ENCODE assay signal across 16 cellular contexts in the genomic region with DNA sequence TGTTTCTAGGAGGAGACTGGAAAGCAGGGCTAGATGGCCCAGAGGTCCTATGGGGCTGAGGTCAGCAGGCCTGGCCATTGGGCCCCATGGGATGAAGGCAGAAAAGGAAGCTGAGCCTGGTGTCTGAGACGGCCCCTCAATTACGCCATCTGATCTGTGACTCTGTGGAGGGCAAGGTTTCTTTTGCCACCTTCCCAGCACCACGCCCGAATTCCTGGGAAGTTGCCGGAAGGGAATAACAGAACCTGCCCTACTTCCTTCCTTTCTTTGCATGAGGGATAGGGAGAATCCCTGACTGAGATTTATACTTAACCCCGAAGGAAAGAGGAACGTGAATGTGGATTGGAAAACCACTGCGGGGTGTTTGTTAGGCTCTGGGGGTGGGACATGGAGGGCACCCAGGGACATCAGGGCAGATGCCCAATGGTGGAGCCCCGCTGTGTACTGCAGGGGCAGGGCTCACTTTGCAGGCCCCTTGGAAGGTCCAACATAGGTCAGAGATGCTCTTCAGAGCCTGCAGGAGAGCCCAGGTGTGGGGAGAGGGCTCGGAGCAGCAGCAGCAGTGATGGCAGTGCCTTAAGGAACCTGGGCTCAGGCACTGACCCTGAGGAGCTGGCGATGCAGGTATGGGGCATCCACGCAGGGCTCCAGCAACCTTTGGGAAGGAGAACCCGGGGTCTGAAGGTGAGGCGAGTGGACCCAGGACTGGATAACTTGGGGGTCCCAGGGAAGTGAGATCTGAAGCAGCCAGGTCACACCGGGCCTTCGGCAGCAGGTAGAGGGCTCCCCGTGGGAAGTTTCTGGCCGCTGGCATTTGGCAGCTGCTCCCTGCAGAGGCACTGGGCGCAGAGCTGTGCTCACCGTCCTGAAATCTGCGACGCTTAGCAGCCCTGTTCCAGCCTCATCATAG.
DNase-seq lines count a peak whose midpoint lies in the region; ATAC-seq and TF ChIP-seq lines count a peak whose summit lies in the region.
"Had no signal": no experiment of that assay in that cellular context is flagged by ENCODE, and none has a peak within 500 bp of the region (broad histone marks: within the 10 kb centered on the region; RNA-seq: fewer than 3 reads in every experiment).

No MANE protein-coding gene starts in this region.

- no peak overlapping the region for H3K9ac ChIP-seq in mammary epithelial cell (ENCODE audit: insufficient read depth, low read length)

- TF ChIP-seq CTCF in GM23338 (conservative IDR thresholded peaks at IDR 0.05; ENCODE audit: low read depth in 2 of 2) (no peak), mammary epithelial cell (conservative IDR thresholded peaks at IDR 0.05 in 1 of 2, IDR thresholded peaks at IDR 0.05 in 1 of 2; ENCODE audit: extremely low read depth in 1 of 2, insufficient read depth in 1 of 2, low read depth in 1 of 2, low read length in 2 of 2) (no peak), esophagus squamous epithelium (IDR thresholded peaks at IDR 0.05) (no peak)

- dilution Hi-C loops in mammary epithelial cell (cut with HindIII; ENCODE audit: low sequenced_read_pairs): no loop called here

- no peaks in the 10 kb centered on the region for H3K79me2 ChIP-seq in GM23338 (replicated peaks; ENCODE audit: insufficient read depth)
- no peaks in the 10 kb centered on the region for H3K79me2 ChIP-seq in mammary epithelial cell (ENCODE audit: insufficient read depth, low read length)

- H3K27me3 ChIP-seq in GM23338 (ENCODE audit: insufficient read depth) (no peaks in the 10 kb centered on the region), mammary epithelial cell (ENCODE audit: insufficient read depth, low read length) (no peaks in the 10 kb centered on the region), esophagus squamous epithelium (peaks cover 0 to 16% (median 0%) of the 10 kb centered on the region in 4 donors)
- H3K27me3 ChIP-seq: Peyer's patch had no signal

- CTCF ChIA-PET in mammary epithelial cell (lab: Charles Lee; ENCODE audit: low non-redundant PET): interaction anchor here (0.6 kb wide), 1 partner anchor 288 kb away, joined by 4 read pairs; no protein-coding TSS in a partner anchor

- H3K4me2 ChIP-seq in GM23338 (no peak overlapping the region), mammary epithelial cell (ENCODE audit: insufficient read depth, low read depth, low read length) (peak overlapping the region; percentile 84)

- no peaks in the 10 kb centered on the region for H3K36me3 Mint-ChIP-seq in GM23338 (ENCODE audit: low read depth)

- no peaks in the 10 kb centered on the region for H3F3A ChIP-seq in GM23338 (replicated peaks; ENCODE audit: low read depth)

- H2AFZ ChIP-seq in GM23338 (peak overlapping the region; percentile 72), mammary epithelial cell (ENCODE audit: low read depth, low read length) (peak overlapping the region; percentile 92)

- intact Hi-C loops in mammary epithelial cell (cut with micrococcal nuclease): no loop called here
- intact Hi-C loops in esophagus squamous epithelium (cut with DNase I): no loop called here

- H3K27ac Mint-ChIP-seq in GM23338: no peak overlapping the region

- H3K4me1 ChIP-seq in GM23338 (ENCODE audit: insufficient read depth) (no peaks in the 10 kb centered on the region), mammary epithelial cell (ENCODE audit: insufficient read depth, low read length) (peaks cover 45% of the 10 kb centered on the region), esophagus squamous epithelium (peaks cover 10 to 42% (median 12%) of the 10 kb centered on the region in 3 donors)
- H3K4me1 ChIP-seq: Peyer's patch had no signal

- H3K4me3 ChIP-seq in GM23338: no peak overlapping the region
- peak overlapping the region in 1 of 3 experiments; percentile 23 for H3K4me3 ChIP-seq in mammary epithelial cell (replicated peaks in 1 of 3; ENCODE audit: insufficient read depth in 1 of 3, low read depth in 2 of 3, low read length in 3 of 3)
- peak overlapping the region in 3 of 4 donors; percentile 21 to 25 (median 22) for H3K4me3 ChIP-seq in esophagus squamous epithelium
- peak overlapping the region in 3 of 7 experiments; percentile 0 to 27 (median 17) for H3K4me3 ChIP-seq in skin epidermis
- H3K4me3 ChIP-seq: Peyer's patch had no signal

- H3K9me3 ChIP-seq in mammary epithelial cell (replicated peaks; ENCODE audit: insufficient read depth, low read length) (no peaks in the 10 kb centered on the region), esophagus squamous epithelium (no peaks in the 10 kb centered on the region)
- H3K9me3 ChIP-seq: Peyer's patch had no signal

- no peak for ATAC-seq in GM23338

- peaks cover 6% of the 10 kb centered on the region for H3K27me3 Mint-ChIP-seq in GM23338 (ENCODE audit: insufficient read depth, low read depth, poor library complexity)

- H3K36me3 ChIP-seq in GM23338 (ENCODE audit: insufficient read depth) (no peaks in the 10 kb centered on the region), mammary epithelial cell (ENCODE audit: insufficient read depth, low read length) (no peaks in the 10 kb centered on the region), esophagus squamous epithelium (no peaks in the 10 kb centered on the region)
- H3K36me3 ChIP-seq: Peyer's patch had no signal

- H3K27ac ChIP-seq in GM23338 (ENCODE audit: low read depth) (no peak overlapping the region), mammary epithelial cell (ENCODE audit: insufficient read depth, low read depth, low read length) (peak overlapping the region; percentile 32), esophagus squamous epithelium (peak overlapping the region in 3 of 4 donors; percentile 9 to 73 (median 52)), skin epidermis (peak overlapping the region in 14 of 21 experiments; percentile 20 to 82 (median 54))
- H3K27ac ChIP-seq: Peyer's patch had no signal

- no peaks in the 10 kb centered on the region for H3K9me3 Mint-ChIP-seq in GM23338

- H3K9me2 ChIP-seq in GM23338 (ENCODE audit: insufficient read depth): no peaks in the 10 kb centered on the region

- 45% methylated on average over 15 of the region's 22 CpGs for WGBS in mammary epithelial cell (ENCODE audit: low coverage, missing lambda C conversion rate)
- 51 to 57% methylated on average over 7 to 18 of the region's 22 CpGs for WGBS in esophagus squamous epithelium, 2 donors

- H3K4me1 Mint-ChIP-seq in GM23338: peaks cover 6% of the 10 kb centered on the region

- H4K20me1 ChIP-seq in GM23338 (replicated peaks; ENCODE audit: insufficient read depth): no peaks in the 10 kb centered on the region
- no peaks in the 10 kb centered on the region for H4K20me1 ChIP-seq in mammary epithelial cell (ENCODE audit: insufficient read depth, low read length)

- no peak overlapping the region for H3K4me3 Mint-ChIP-seq in GM23338

- in situ Hi-C loops in mammary epithelial cell (cut with MboI; ENCODE audit: low sequenced_read_pairs in 2 of 2): no loop called here

- TSS peak; percentile 40 for BruUV-seq in mammary epithelial cell (replicated peaks; lab: Mats Ljungman, UMichigan)

- DNase-seq in GM23338 (ENCODE audit: low spot score) (no peak), mammary epithelial cell (no peak), esophagus squamous epithelium (lab: John Stamatoyannopoulos, UW) (no peak), activated gamma-delta T cell treated with Interleukin-2 at 50 U/mL for 16 hours (no peak), cerebellar cortex (ENCODE audit: low spot score) (no peak), NCI-H2227 treated with DMSO at 0.1 percent for 48 hours (lab: John Stamatoyannopoulos, UW) (no peak)
- no peak for DNase-seq in activated naive CD4-positive, alpha-beta T cell treated with anti-CD3 and anti-CD28 coated beads, Interleukin-2, amount 50 U/mL, for 16 hours
- DNase-seq: COR-L47, GOT3, KBM-7, NCI-H1436, NCI-H2029, NCI-H510A treated with DMSO at 0.1 percent for 48 hours, Peyer's patch, SHP77 had no signal

- no peak for TF ChIP-seq POLR2A in esophagus squamous epithelium (IDR thresholded peaks at IDR 0.05)

TF ChIP-seq in GM23338, 12 proteins besides CTCF, POLR2A, EP300 and RAD21 (continues in another document):
- TF ChIP-seq EZH2phosphoT487 (IDR thresholded peaks at IDR 0.05; ENCODE audit: unreplicated experiment) (no peak), EZH2 (IDR thresholded peaks at IDR 0.05; ENCODE audit: low read depth, unreplicated experiment) (no peak), CREB1 (CRISPR knock-in tag; IDR thresholded peaks at IDR 0.05; ENCODE audit: low read depth) (no peak), ZNF114 (CRISPR knock-in tag; IDR thresholded peaks at IDR 0.05) (no peak), NANOG (IDR thresholded peaks at IDR 0.05; ENCODE audit: borderline replicate concordance) (no peak)
- TF ChIP-seq, protein P1, sequence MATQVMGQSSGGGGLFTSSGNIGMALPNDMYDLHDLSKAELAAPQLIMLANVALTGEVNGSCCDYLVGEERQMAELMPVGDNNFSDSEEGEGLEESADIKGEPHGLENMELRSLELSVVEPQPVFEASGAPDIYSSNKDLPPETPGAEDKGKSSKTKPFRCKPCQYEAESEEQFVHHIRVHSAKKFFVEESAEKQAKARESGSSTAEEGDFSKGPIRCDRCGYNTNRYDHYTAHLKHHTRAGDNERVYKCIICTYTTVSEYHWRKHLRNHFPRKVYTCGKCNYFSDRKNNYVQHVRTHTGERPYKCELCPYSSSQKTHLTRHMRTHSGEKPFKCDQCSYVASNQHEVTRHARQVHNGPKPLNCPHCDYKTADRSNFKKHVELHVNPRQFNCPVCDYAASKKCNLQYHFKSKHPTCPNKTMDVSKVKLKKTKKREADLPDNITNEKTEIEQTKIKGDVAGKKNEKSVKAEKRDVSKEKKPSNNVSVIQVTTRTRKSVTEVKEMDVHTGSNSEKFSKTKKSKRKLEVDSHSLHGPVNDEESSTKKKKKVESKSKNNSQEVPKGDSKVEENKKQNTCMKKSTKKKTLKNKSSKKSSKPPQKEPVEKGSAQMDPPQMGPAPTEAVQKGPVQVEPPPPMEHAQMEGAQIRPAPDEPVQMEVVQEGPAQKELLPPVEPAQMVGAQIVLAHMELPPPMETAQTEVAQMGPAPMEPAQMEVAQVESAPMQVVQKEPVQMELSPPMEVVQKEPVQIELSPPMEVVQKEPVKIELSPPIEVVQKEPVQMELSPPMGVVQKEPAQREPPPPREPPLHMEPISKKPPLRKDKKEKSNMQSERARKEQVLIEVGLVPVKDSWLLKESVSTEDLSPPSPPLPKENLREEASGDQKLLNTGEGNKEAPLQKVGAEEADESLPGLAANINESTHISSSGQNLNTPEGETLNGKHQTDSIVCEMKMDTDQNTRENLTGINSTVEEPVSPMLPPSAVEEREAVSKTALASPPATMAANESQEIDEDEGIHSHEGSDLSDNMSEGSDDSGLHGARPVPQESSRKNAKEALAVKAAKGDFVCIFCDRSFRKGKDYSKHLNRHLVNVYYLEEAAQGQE (IDR thresholded peaks at IDR 0.05; ENCODE audit: unreplicated experiment): no peak
